In genomic region chr6:36862848-36863382, GRCh38 we compare ENCODE assay signal across 20 cellular contexts. TPM values are rescaled to one million over a fixed set of nuclear protein-coding genes. Genes with fewer than 3 reads are reported as not detected.
DNase-seq lines count a peak whose midpoint lies in the region; ATAC-seq and TF ChIP-seq lines count a peak whose summit lies in the region.
"Had no signal": no experiment of that assay in that cellular context is flagged by ENCODE, and none has a peak within 500 bp of the region (broad histone marks: within the 10 kb centered on the region; RNA-seq: fewer than 3 reads in every experiment).

No MANE protein-coding gene starts in this region.

- H3K4me2 ChIP-seq in smooth muscle cell, result no peak overlapping the region

- H3K9ac ChIP-seq in smooth muscle cell (ENCODE audit: low read depth), result no peak overlapping the region
- H3K9ac ChIP-seq: GM23248 had no signal

- no peak overlapping the region for H2AFZ ChIP-seq in smooth muscle cell (ENCODE audit: low read depth)
- H2AFZ ChIP-seq: GM23248 had no signal

- H3F3A ChIP-seq in smooth muscle cell (ENCODE audit: low read depth), result no peaks in the 10 kb centered on the region

- peaks cover 9% of the 10 kb centered on the region for H4K20me1 ChIP-seq in smooth muscle cell (ENCODE audit: low read depth)

- H3K4me3 ChIP-seq in left ventricle myocardium inferior, result no peak overlapping the region
- H3K4me3 ChIP-seq in smooth muscle cell, result no peak overlapping the region
- no peak overlapping the region for H3K4me3 ChIP-seq in SJCRH30
- H3K4me3 ChIP-seq in upper lobe of right lung, result no peak overlapping the region
- H3K4me3 ChIP-seq: GM23248 had no signal

- H3K9me3 Mint-ChIP-seq in endothelial cell (ENCODE audit: unreplicated experiment), result no peaks in the 10 kb centered on the region

- peaks cover 88% of the 10 kb centered on the region for H3K4me1 ChIP-seq in left ventricle myocardium inferior
- H3K4me1 ChIP-seq in smooth muscle cell (ENCODE audit: low read depth), result peaks cover 11% of the 10 kb centered on the region
- no peaks in the 10 kb centered on the region for H3K4me1 ChIP-seq in SJCRH30
- no peaks in the 10 kb centered on the region for H3K4me1 ChIP-seq in upper lobe of right lung

- peak overlapping the region; percentile 28 for H3K27ac ChIP-seq in left ventricle myocardium inferior (replicated peaks)
- peak overlapping the region; percentile 47 for H3K27ac ChIP-seq in smooth muscle cell (ENCODE audit: low read depth)
- H3K27ac ChIP-seq in SJCRH30, result no peak overlapping the region
- H3K27ac ChIP-seq in upper lobe of right lung, result no peak overlapping the region
- H3K27ac ChIP-seq: C4-2B, GM23248 had no signal

- H3K27ac Mint-ChIP-seq in T-helper 17 cell (peak overlapping the region; percentile 77), endothelial cell (ENCODE audit: unreplicated experiment) (no peak overlapping the region)

- H3K4me1 Mint-ChIP-seq in T-helper 17 cell (peaks cover 51% of the 10 kb centered on the region), endothelial cell (ENCODE audit: unreplicated experiment) (peaks cover 62% of the 10 kb centered on the region)

- 96% methylated on average over 4 of the region's 4 CpGs for WGBS in smooth muscle cell (ENCODE audit: low lambda C conversion rate)

- H3K4me3 Mint-ChIP-seq in T-helper 17 cell (no peak overlapping the region), endothelial cell (ENCODE audit: unreplicated experiment) (peak overlapping the region; percentile 3)

- H3K36me3 Mint-ChIP-seq in T-helper 17 cell (ENCODE audit: low read depth), result peaks cover 13% of the 10 kb centered on the region
- H3K36me3 Mint-ChIP-seq in endothelial cell (ENCODE audit: low read depth, unreplicated experiment), result peaks cover 18% of the 10 kb centered on the region

- H3K9me3 ChIP-seq in left ventricle myocardium inferior (replicated peaks) (no peaks in the 10 kb centered on the region), T-helper 17 cell (ENCODE audit: control insufficient read depth, low read length, poor library complexity, severe bottlenecking) (no peaks in the 10 kb centered on the region), smooth muscle cell (replicated peaks; ENCODE audit: low read depth) (no peaks in the 10 kb centered on the region), SJCRH30 (replicated peaks) (no peaks in the 10 kb centered on the region), upper lobe of right lung (no peaks in the 10 kb centered on the region)

- H3K27me3 ChIP-seq in left ventricle myocardium inferior (ENCODE audit: low read depth) (no peaks in the 10 kb centered on the region), smooth muscle cell (ENCODE audit: low read depth) (no peaks in the 10 kb centered on the region), SJCRH30 (no peaks in the 10 kb centered on the region), upper lobe of right lung (no peaks in the 10 kb centered on the region)

- DNase-seq in left ventricle myocardium inferior, result no peak
- DNase-seq in Right ventricle myocardium inferior (ENCODE audit: missing footprints), result no peak
- no peak for DNase-seq in T-helper 17 cell
- no peak for DNase-seq in endothelial cell (ENCODE audit: low spot score)
- DNase-seq in smooth muscle cell (lab: John Stamatoyannopoulos, UW; ENCODE audit: unreplicated experiment), result no peak
- no peak for DNase-seq in NCI-H2196 (lab: John Stamatoyannopoulos, UW; ENCODE audit: unreplicated experiment)
- DNase-seq in SJCRH30, result no peak
- no peak for DNase-seq in upper lobe of right lung
- DNase-seq: COR-L47, GF-D8, GM23248, Karpas-422, MM.1S, NCI-H1092 treated with DMSO at 0.1 percent for 48 hours, NCI-H1694, NCI-H2107, NCI-H345, NCI-H526 treated with DMSO at 0.1 percent for 48 hours, SIG-M5 had no signal

- intact Hi-C loops in left ventricle myocardium inferior (cut with micrococcal nuclease), result no loop called here
- intact Hi-C loops in Right ventricle myocardium inferior (cut with DNase I), result no loop called here
- intact Hi-C loops in upper lobe of right lung (cut with DNase I), result no loop called here

- no peak for ATAC-seq in Right ventricle myocardium inferior
- ATAC-seq in T-helper 17 cell, result no peak
- ATAC-seq in upper lobe of right lung, result no peak

- H3K36me3 ChIP-seq in left ventricle myocardium inferior, result no peaks in the 10 kb centered on the region
- no peaks in the 10 kb centered on the region for H3K36me3 ChIP-seq in smooth muscle cell (ENCODE audit: low read depth)
- H3K36me3 ChIP-seq in SJCRH30, result peaks cover 29% of the 10 kb centered on the region
- H3K36me3 ChIP-seq in upper lobe of right lung, result no peaks in the 10 kb centered on the region

- H3K27me3 Mint-ChIP-seq in T-helper 17 cell, result no peaks in the 10 kb centered on the region
- H3K27me3 Mint-ChIP-seq in endothelial cell (ENCODE audit: unreplicated experiment), result no peaks in the 10 kb centered on the region

- TF ChIP-seq CTCF in left ventricle myocardium inferior (IDR thresholded peaks at IDR 0.05; ENCODE audit: borderline replicate concordance) (no peak), endothelial cell (IDR thresholded peaks at IDR 0.05; ENCODE audit: unreplicated experiment) (no peak), smooth muscle cell (IDR thresholded peaks at IDR 0.05; ENCODE audit: borderline replicate concordance, insufficient read depth, poor library complexity, severe bottlenecking) (no peak), upper lobe of right lung (IDR thresholded peaks at IDR 0.05) (no peak)

- peaks cover 37% of the 10 kb centered on the region for H3K79me2 ChIP-seq in smooth muscle cell (ENCODE audit: low read depth)

RNA-seq across cellular contexts. Expression of gene PPIL1, which starts 11.7 kb away (rescaled TPM):
- total RNA-seq in left ventricle myocardium inferior, result 69.1 TPM
- total RNA-seq in Right ventricle myocardium inferior, result 70.1 TPM
- 1 to 10 TPM; 3.8 to 4.5 TPM for total RNA-seq in T-helper 17 cell
- 33.4 TPM for total RNA-seq in endothelial cell (ENCODE audit: unreplicated experiment)
- total RNA-seq in smooth muscle cell, result 49.3 and 57.6 TPM in 2 replicates
- polyA plus RNA-seq in smooth muscle cell, result 34.6 and 45.4 TPM in 2 replicates
- total RNA-seq in SJCRH30 (2014; rRNA removed; shearing (Covaris generic)), result 75.2 and 77.8 TPM in 2 replicates
- total RNA-seq in upper lobe of right lung, result 15.7 TPM

RNA-seq across cellular contexts. Expression of gene C6orf89, which starts 22.8 kb away (rescaled TPM):
- total RNA-seq in left ventricle myocardium inferior (76.4 TPM), Right ventricle myocardium inferior (79.4 TPM), T-helper 17 cell (10 to 100 TPM; 30.9 to 36.4 TPM), endothelial cell (ENCODE audit: unreplicated experiment) (43.2 TPM), smooth muscle cell (40.7 and 45.7 TPM in 2 replicates), upper lobe of right lung (57.9 TPM)
- 43.7 and 44.6 TPM in 2 replicates for polyA plus RNA-seq in smooth muscle cell
- total RNA-seq in SJCRH30 (2014; rRNA removed; shearing (Covaris generic)), result 17.0 and 18.5 TPM in 2 replicates

RNA-seq across cellular contexts. Expression of gene CPNE5, which starts 23.7 kb away (rescaled TPM):
- 26.5 TPM for total RNA-seq in left ventricle myocardium inferior
- total RNA-seq in Right ventricle myocardium inferior, result 10.9 TPM
- 10 to 100 TPM in 1 of 2 donors, 1 to 10 TPM in 1; 5.5 to 16.0 TPM for total RNA-seq in T-helper 17 cell
- 24.9 TPM for total RNA-seq in endothelial cell (ENCODE audit: unreplicated experiment)
- total RNA-seq in smooth muscle cell, result 0.31 TPM in 1 of 2 replicates, not detected in the other
- polyA plus RNA-seq in smooth muscle cell, result 0.43 and 1.0 TPM in 2 replicates
- total RNA-seq in SJCRH30 (2014; rRNA removed; shearing (Covaris generic)), result 0.57 TPM in 1 of 2 replicates, not detected in the other
- total RNA-seq in upper lobe of right lung, result 2.3 TPM
- total RNA-seq: GM23248 had no signal

Comparison
In these comparisons a context has a peak if more than half of its experiments do, and no peak if none do; other contexts are left out.
1. H3K27ac ChIP-seq: peak in left ventricle myocardium inferior (single experiment) and smooth muscle cell (single experiment); none in SJCRH30 (single experiment) and upper lobe of right lung (single experiment).